Comparison of ENCODE assay signal across 1 cellular context in the genomic region with DNA sequence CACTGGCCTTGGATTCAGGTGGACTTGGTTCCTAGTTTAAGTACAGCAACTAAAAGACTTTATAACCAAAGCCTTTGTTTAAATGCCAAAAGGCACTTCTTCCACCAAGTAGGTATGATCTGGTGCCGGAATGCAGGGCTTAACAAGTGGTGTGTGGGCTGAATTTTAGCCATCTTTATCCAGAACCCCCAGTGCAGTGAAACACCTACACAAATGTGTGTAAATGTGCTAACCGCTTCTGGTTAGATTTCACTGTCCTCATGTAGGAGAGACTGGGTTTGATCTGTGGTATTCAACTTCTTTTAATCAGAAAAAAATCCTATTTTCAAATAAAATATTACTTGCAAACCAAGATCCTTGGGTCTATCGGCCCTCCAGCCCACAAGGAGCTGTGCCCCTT.
TF ChIP-seq lines count a peak whose summit lies in the region.

No MANE protein-coding gene starts in this region.

TF ChIP-seq in GM12878, 131 proteins besides CTCF, POLR2A, EP300 and RAD21:
- TF ChIP-seq POLR2AphosphoS2 (IDR thresholded peaks at IDR 0.05; ENCODE audit: low read depth, low read length) (peak; percentile 43), BACH1 (IDR thresholded peaks at IDR 0.05; ENCODE audit: borderline replicate concordance) (peak; percentile 17; the same call in 1 of the 2 replicates), POLR2AphosphoS5 (IDR thresholded peaks at IDR 0.05; ENCODE audit: low read length) (peak; percentile 65), YBX1 (IDR thresholded peaks at IDR 0.05) (no peak)
- TF ChIP-seq, protein P1, sequence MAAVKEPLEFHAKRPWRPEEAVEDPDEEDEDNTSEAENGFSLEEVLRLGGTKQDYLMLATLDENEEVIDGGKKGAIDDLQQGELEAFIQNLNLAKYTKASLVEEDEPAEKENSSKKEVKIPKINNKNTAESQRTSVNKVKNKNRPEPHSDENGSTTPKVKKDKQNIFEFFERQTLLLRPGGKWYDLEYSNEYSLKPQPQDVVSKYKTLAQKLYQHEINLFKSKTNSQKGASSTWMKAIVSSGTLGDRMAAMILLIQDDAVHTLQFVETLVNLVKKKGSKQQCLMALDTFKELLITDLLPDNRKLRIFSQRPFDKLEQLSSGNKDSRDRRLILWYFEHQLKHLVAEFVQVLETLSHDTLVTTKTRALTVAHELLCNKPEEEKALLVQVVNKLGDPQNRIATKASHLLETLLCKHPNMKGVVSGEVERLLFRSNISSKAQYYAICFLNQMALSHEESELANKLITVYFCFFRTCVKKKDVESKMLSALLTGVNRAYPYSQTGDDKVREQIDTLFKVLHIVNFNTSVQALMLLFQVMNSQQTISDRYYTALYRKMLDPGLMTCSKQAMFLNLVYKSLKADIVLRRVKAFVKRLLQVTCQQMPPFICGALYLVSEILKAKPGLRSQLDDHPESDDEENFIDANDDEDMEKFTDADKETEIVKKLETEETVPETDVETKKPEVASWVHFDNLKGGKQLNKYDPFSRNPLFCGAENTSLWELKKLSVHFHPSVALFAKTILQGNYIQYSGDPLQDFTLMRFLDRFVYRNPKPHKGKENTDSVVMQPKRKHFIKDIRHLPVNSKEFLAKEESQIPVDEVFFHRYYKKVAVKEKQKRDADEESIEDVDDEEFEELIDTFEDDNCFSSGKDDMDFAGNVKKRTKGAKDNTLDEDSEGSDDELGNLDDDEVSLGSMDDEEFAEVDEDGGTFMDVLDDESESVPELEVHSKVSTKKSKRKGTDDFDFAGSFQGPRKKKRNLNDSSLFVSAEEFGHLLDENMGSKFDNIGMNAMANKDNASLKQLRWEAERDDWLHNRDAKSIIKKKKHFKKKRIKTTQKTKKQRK (IDR thresholded peaks at IDR 0.05; ENCODE audit: low read depth, low read length) = no peak
- TF ChIP-seq, protein P2, sequence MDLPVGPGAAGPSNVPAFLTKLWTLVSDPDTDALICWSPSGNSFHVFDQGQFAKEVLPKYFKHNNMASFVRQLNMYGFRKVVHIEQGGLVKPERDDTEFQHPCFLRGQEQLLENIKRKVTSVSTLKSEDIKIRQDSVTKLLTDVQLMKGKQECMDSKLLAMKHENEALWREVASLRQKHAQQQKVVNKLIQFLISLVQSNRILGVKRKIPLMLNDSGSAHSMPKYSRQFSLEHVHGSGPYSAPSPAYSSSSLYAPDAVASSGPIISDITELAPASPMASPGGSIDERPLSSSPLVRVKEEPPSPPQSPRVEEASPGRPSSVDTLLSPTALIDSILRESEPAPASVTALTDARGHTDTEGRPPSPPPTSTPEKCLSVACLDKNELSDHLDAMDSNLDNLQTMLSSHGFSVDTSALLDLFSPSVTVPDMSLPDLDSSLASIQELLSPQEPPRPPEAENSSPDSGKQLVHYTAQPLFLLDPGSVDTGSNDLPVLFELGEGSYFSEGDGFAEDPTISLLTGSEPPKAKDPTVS (IDR thresholded peaks at IDR 0.05; ENCODE audit: low read depth, low read length) = no peak
- TF ChIP-seq, protein P3, sequence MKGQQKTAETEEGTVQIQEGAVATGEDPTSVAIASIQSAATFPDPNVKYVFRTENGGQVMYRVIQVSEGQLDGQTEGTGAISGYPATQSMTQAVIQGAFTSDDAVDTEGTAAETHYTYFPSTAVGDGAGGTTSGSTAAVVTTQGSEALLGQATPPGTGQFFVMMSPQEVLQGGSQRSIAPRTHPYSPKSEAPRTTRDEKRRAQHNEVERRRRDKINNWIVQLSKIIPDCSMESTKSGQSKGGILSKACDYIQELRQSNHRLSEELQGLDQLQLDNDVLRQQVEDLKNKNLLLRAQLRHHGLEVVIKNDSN (IDR thresholded peaks at IDR 0.05; ENCODE audit: borderline replicate concordance, extremely low read length, insufficient read depth, low read depth, low read length) = no peak
